Comparison of ENCODE assay signal across 8 cellular contexts in the genomic region with DNA sequence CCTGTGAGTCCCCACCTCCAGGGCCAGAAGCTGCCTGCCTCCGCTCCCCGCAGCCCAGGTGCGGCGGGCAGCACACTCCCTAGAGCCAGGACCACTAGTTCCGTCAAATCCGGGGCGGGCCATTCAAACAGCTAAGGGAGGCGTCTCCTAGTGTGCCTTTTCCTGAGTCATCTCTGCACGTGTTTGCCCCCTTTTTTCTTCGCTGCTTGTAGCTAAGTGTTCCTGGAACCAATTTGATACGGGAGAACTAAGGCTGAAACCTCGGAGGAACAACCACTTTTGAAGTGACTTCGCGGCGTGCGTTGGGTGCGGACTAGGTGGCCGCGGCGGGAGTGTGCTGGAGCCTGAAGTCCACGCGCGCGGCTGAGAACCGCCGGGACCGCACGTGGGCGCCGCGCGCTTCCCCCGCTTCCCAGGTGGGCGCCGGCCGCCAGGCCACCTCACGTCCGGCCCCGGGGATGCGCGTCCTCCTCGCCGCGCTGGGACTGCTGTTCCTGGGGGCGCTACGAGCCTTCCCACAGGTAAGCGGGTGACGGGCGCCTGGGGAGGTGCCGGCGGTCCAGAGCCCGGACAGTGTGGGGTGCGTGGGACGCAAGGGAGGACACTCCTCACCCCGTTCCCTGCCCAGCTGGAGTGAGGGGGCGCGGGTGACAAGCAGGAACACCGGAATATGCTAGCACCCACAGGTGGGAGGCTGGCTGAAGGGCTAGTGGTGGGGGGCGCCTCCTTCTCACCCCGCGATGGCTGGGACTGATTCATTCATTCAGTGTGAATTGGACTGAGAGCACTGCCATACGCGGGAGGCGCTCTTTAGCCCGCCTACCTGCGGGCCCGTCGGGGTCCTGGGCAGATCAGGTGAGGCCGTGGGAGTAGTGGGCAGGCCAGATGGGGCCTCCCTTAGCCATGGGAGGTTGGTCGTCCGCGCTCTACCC. TPM values are rescaled to one million over a fixed set of nuclear protein-coding genes. Genes with fewer than 3 reads are reported as not detected.
DNase-seq lines count a peak whose midpoint lies in the region; ATAC-seq and TF ChIP-seq lines count a peak whose summit lies in the region.

TNFRSF8 (plus strand) TSS at position 163 of the 932 bp plus-strand sequence; CDS start at position 459, 296 bp downstream.

- H3K4me1 Mint-ChIP-seq in chondrocyte (ENCODE audit: low read depth) = peaks cover 15% of the 10 kb centered on the region

- peak within 1 kb of the TSS; percentile 83 for H3K4me3 ChIP-seq in GM12865 (ENCODE audit: low read depth, low read length)
- peak within 1 kb of the TSS; percentile 64 for H3K4me3 ChIP-seq in NT2/D1 (ENCODE audit: insufficient read length, low read depth)
- peak within 1 kb of the TSS; percentile 15 for H3K4me3 ChIP-seq in rectal smooth muscle tissue (ENCODE audit: low read length)

- H3K27me3 Mint-ChIP-seq in chondrocyte (ENCODE audit: low read depth) = peaks cover 38% of the 10 kb centered on the region

- H3K9ac ChIP-seq in NT2/D1 (ENCODE audit: insufficient read length, low read depth) (peak within 1 kb of the TSS; percentile 89), rectal smooth muscle tissue (ENCODE audit: low read length) (no peak within 1 kb of the TSS)

- H3K27ac Mint-ChIP-seq in chondrocyte (ENCODE audit: unreplicated experiment) = no peak within 1 kb of the TSS

- ATAC-seq in HG03432 (IDR thresholded peaks at IDR 0.05; ENCODE audit: unreplicated experiment) = no peak
- no peak for ATAC-seq in HG03378 (IDR thresholded peaks at IDR 0.05; ENCODE audit: unreplicated experiment)
- no peak for ATAC-seq in GM19463 (IDR thresholded peaks at IDR 0.05; ENCODE audit: unreplicated experiment)

- H3K4me3 Mint-ChIP-seq in chondrocyte (ENCODE audit: unreplicated experiment) = peak within 1 kb of the TSS; percentile 48

- TF ChIP-seq CTCF in GM12865 (IDR thresholded peaks at IDR 0.05; ENCODE audit: insufficient read depth, low read depth, low read length, missing control alignments) (no peak), chondrocyte (IDR thresholded peaks at IDR 0.05) (no peak)

- peaks cover 6% of the 10 kb centered on the region for H3K4me1 ChIP-seq in NT2/D1 (ENCODE audit: insufficient read depth, insufficient read length)
- no peaks in the 10 kb centered on the region for H3K4me1 ChIP-seq in rectal smooth muscle tissue (ENCODE audit: control insufficient read depth, insufficient read depth, low read length)

- H3K36me3 ChIP-seq in NT2/D1 (ENCODE audit: insufficient read depth, insufficient read length, low read length) (peaks cover 4% of the 10 kb centered on the region), rectal smooth muscle tissue (ENCODE audit: control insufficient read depth, insufficient read depth, low read length) (no peaks in the 10 kb centered on the region)

- DNase-seq in GM12865 (ENCODE audit: low read depth) = peak; percentile 87
- no peak for DNase-seq in NT2/D1 (ENCODE audit: low read depth, low spot score)
- no peak for DNase-seq in chondrocyte (ENCODE audit: low spot score)
- no peak for DNase-seq in LoVo (ENCODE audit: low spot score)

- H3K27me3 ChIP-seq in NT2/D1 (ENCODE audit: insufficient read depth, insufficient read length) (peaks cover 12% of the 10 kb centered on the region), rectal smooth muscle tissue (ENCODE audit: control insufficient read depth, insufficient read depth, low read length) (peaks cover 26% of the 10 kb centered on the region)

- H3K9me3 ChIP-seq in NT2/D1 (ENCODE audit: insufficient read depth, low read length) = no peaks in the 10 kb centered on the region

- H3K9me3 Mint-ChIP-seq in chondrocyte (ENCODE audit: low read depth) = no peaks in the 10 kb centered on the region

- H3K27ac ChIP-seq in rectal smooth muscle tissue (ENCODE audit: low read depth, low read length) = no peak within 1 kb of the TSS

- H3K36me3 Mint-ChIP-seq in chondrocyte (ENCODE audit: low read depth) = peaks cover 4% of the 10 kb centered on the region

RNA-seq across cellular contexts. Expression of gene TNFRSF8, which starts in this region (rescaled TPM):
- total RNA-seq in chondrocyte = not detected in 3 replicates

Comparison
In these comparisons a context has a peak if more than half of its experiments do, and no peak if none do; other contexts are left out.
1. H3K4me3 ChIP-seq: peak in every context shown above with its lines; median percentile 83 in GM12865; 64 in NT2/D1; 15 in rectal smooth muscle tissue.